ENCODE assay signal across 8 cellular contexts in genomic region chrX:49754238-49754857, GRCh38. TPM values are rescaled to one million over a fixed set of nuclear protein-coding genes. Genes with fewer than 3 reads are reported as not detected.
DNase-seq lines count a peak whose midpoint lies in the region; ATAC-seq lines count a peak whose summit lies in the region.

No MANE protein-coding gene starts in this region.

- H3K9me3 Mint-ChIP-seq in activated naive CD4-positive, alpha-beta T cell treated with anti-CD3 and anti-CD28 coated beads, Interleukin-2, amount 50 U/mL, for 72 hours: no peaks in the 10 kb centered on the region

- H3K36me3 Mint-ChIP-seq in activated naive CD4-positive, alpha-beta T cell treated with anti-CD3 and anti-CD28 coated beads, Interleukin-2, amount 50 U/mL, for 72 hours: no peaks in the 10 kb centered on the region

- H3K4me1 ChIP-seq in SJCRH30: no peaks in the 10 kb centered on the region
- H3K4me1 ChIP-seq in right cardiac atrium (ENCODE audit: control insufficient read depth, insufficient read depth, low read length): no peaks in the 10 kb centered on the region

- no peak overlapping the region for H3K27ac Mint-ChIP-seq in activated naive CD4-positive, alpha-beta T cell treated with anti-CD3 and anti-CD28 coated beads, Interleukin-2, amount 50 U/mL, for 72 hours

- H3K36me3 ChIP-seq in SJCRH30: no peaks in the 10 kb centered on the region

- 11% methylated on average over 6 of the region's 6 CpGs for WGBS in right cardiac atrium

- H3K4me3 ChIP-seq in SJCRH30 (no peak overlapping the region), right cardiac atrium (ENCODE audit: low read length) (no peak overlapping the region)

- DNase-seq in NCI-H2107 (lab: John Stamatoyannopoulos, UW) (peak; percentile 36), NCI-H2107 treated with DMSO at 0.1 percent for 48 hours (lab: John Stamatoyannopoulos, UW; ENCODE audit: unreplicated experiment) (no peak), SJCRH30 (peak; percentile 8 to 45), right cardiac atrium (peak; percentile 31 to 60 (median 55))
- DNase-seq in activated naive CD4-positive, alpha-beta T cell treated with anti-CD3 and anti-CD28 coated beads, Interleukin-2, amount 50 U/mL, for 72 hours (ENCODE audit: low spot score in 2 of 2): peak in 1 of 2 donors; percentile 7
- DNase-seq in stimulated activated CD4-positive, alpha-beta T cell treated with anti-CD3 and anti-CD28 coated beads, Interleukin-15, amount 100 ng/mL, for 24 hours: peak; percentile 56

- ATAC-seq in HG03520 (IDR thresholded peaks at IDR 0.05; ENCODE audit: unreplicated experiment) (peak; percentile 56), right cardiac atrium (peak; percentile 44 to 48), HG03045 (IDR thresholded peaks at IDR 0.05; ENCODE audit: unreplicated experiment) (no peak)
- peak; percentile 49 to 57 for ATAC-seq in activated naive CD4-positive, alpha-beta T cell treated with anti-CD3 and anti-CD28 coated beads, Interleukin-2, amount 50 U/mL, for 72 hours

- intact Hi-C loops in right cardiac atrium (cut with DNase I): no loop called here

- H3K9me3 ChIP-seq in SJCRH30 (replicated peaks) (no peaks in the 10 kb centered on the region), right cardiac atrium (ENCODE audit: control insufficient read depth, low read length) (no peaks in the 10 kb centered on the region)

- H3K27me3 ChIP-seq in SJCRH30 (no peaks in the 10 kb centered on the region), right cardiac atrium (ENCODE audit: control insufficient read depth, insufficient read depth) (no peaks in the 10 kb centered on the region)

- H3K27ac ChIP-seq in SJCRH30: no peak overlapping the region
- H3K27ac ChIP-seq in right cardiac atrium (ENCODE audit: low read length): no peak overlapping the region

RNA-seq across cellular contexts. Expression of gene PAGE1, which starts 58.6 kb away (rescaled TPM):
- total RNA-seq in SJCRH30 (2014; rRNA removed; shearing (Covaris generic)): not detected in 2 replicates
- total RNA-seq in activated naive CD4-positive, alpha-beta T cell treated with anti-CD3 and anti-CD28 coated beads, Interleukin-2, amount 50 U/mL, for 72 hours: not detected
- not detected for total RNA-seq in right cardiac atrium
- polyA plus RNA-seq in right cardiac atrium: not detected
